Comparison of ENCODE assay signal across 25 cellular contexts in the genomic region with DNA sequence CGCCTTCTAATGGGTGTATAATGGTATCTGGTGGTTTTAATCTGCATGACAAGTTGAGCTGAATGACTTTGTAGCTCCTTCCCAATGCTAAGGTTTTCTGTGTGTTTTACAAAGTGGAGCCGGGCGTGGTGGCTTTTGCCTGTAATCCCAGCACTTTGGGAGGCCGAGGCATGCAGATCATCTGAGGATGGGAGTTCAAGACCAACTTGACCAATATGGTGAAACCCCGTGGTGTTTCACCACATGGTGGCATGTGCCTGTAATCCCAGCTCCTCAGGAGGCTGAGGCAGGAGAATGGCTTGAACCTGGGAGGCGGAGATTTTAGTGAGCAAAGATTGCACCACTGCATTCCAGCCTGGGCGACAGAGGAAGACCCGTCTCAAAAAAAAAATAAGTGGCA. TPM values are rescaled to one million over a fixed set of nuclear protein-coding genes. Genes with fewer than 3 reads are reported as not detected.
"Had no signal": no experiment of that assay in that cellular context is flagged by ENCODE, and none has a peak within 500 bp of the region (broad histone marks: within the 10 kb centered on the region; RNA-seq: fewer than 3 reads in every experiment).

No MANE protein-coding gene starts in this region.

- ATAC-seq: heart left ventricle; left colon; left ventricle myocardium superior; psoas muscle; sciatic nerve; stimulated activated memory B cell treated with anti-CD40 and anti-IgM and Interleukin-4, amounts not matched to agents 10 μg/mL and 1 μg/mL and 100 μg/mL, for 72 hours; stimulated activated naive CD8-positive, alpha-beta T cell treated with anti-CD3 and anti-CD28 coated beads, Interleukin-15, amount 100 ng/mL, for 72 hours had no signal

- H3K9me3 ChIP-seq: testis had no signal

- H3K4me3 Mint-ChIP-seq: naive B cell; nephron; stimulated activated memory B cell treated with anti-CD40 and anti-IgM and Interleukin-4, amounts not matched to agents 10 μg/mL and 1 μg/mL and 100 μg/mL, for 72 hours; stimulated activated naive CD8-positive, alpha-beta T cell treated with anti-CD3 and anti-CD28 coated beads, Interleukin-15, amount 100 ng/mL, for 72 hours had no signal

- H3K4me1 ChIP-seq: parathyroid adenoma, psoas muscle, testis had no signal

- DNase-seq: cortex of kidney; dorsolateral prefrontal cortex; effector CD8-positive, alpha-beta T cell; foreskin melanocyte; heart left ventricle; hippocampal formation; left colon; left ventricle myocardium superior; mesenchymal stem cell; naive B cell; psoas muscle; retina; spleen; stimulated activated CD4-positive, alpha-beta T cell treated with anti-CD3 and anti-CD28 coated beads, Interleukin-15, amount 100 ng/mL, for 24 hours; stimulated activated CD4-positive, alpha-beta T cell treated with anti-CD3 and anti-CD28 coated beads, Interleukin-1b, Interleukin-23, amount 100 ng/mL, for 48 hours; stimulated activated CD4-positive, alpha-beta T cell treated with anti-CD3 and anti-CD28 coated beads, Interleukin-4, amount 100 ng/mL, for 24 hours; stimulated activated naive CD8-positive, alpha-beta T cell treated with anti-CD3 and anti-CD28 coated beads, Interleukin-15, amount 100 ng/mL, for 72 hours; testis had no signal

- H3K27ac ChIP-seq: dorsolateral prefrontal cortex, heart left ventricle, parathyroid adenoma, psoas muscle, spleen, testis, tibial nerve had no signal

- H3K27me3 ChIP-seq: dorsolateral prefrontal cortex, heart left ventricle, spleen, testis, tibial nerve had no signal

- H3K4me3 ChIP-seq: dorsolateral prefrontal cortex, heart left ventricle, lung, psoas muscle, spleen, testis, tibial nerve had no signal

- H3K27me3 Mint-ChIP-seq: naive B cell; stimulated activated memory B cell treated with anti-CD40 and anti-IgM and Interleukin-4, amounts not matched to agents 10 μg/mL and 1 μg/mL and 100 μg/mL, for 72 hours; stimulated activated naive CD8-positive, alpha-beta T cell treated with anti-CD3 and anti-CD28 coated beads, Interleukin-15, amount 100 ng/mL, for 72 hours had no signal

- H3K27ac Mint-ChIP-seq: naive B cell; nephron; stimulated activated memory B cell treated with anti-CD40 and anti-IgM and Interleukin-4, amounts not matched to agents 10 μg/mL and 1 μg/mL and 100 μg/mL, for 72 hours; stimulated activated naive CD8-positive, alpha-beta T cell treated with anti-CD3 and anti-CD28 coated beads, Interleukin-15, amount 100 ng/mL, for 72 hours had no signal

- H3K36me3 ChIP-seq: heart left ventricle had no signal

- H3K9ac ChIP-seq: parathyroid adenoma had no signal

RNA-seq across cellular contexts. Expression of gene TIGD4, which starts 29.1 kb away (rescaled TPM):
- total RNA-seq: glomerular endothelial cell had no signal
